21 cellular contexts compared by ENCODE assay signal in the genomic region with DNA sequence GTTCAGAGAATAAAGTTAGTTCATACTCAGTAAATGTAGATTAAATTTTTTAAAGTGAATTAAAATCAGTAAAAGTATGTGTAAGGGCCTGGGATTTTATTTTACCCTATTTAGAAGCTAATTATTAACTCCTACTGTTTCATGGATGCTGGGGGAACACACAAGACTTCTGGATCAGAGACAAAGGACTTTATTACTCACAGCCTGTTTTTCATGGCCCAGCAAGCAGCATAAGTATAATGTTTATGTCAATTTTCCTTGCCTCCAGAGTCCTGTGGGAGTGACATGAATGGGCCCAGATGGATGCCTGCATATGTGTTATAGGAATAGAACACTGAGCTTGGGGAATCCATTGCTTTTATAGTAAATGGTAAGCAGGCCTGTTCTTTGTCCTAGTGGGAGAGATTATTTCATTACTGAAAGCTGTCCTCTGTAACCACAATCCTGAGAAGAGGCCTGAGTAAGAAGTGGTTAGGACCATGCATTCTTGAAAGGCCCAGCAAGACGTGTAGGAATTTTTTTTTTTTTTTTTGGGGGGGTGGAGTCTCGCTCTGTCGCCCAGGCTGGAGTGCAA. TPM values are rescaled to one million over a fixed set of nuclear protein-coding genes. Genes with fewer than 3 reads are reported as not detected.
A peak's percentile ranks its signal among the peaks of the same experiment; 100 is the strongest.
DNase-seq lines count a peak whose midpoint lies in the region; ATAC-seq and TF ChIP-seq lines count a peak whose summit lies in the region.
"Had no signal": no experiment of that assay in that cellular context is flagged by ENCODE, and none has a peak within 500 bp of the region (broad histone marks: within the 10 kb centered on the region; RNA-seq: fewer than 3 reads in every experiment).

No MANE protein-coding gene starts in this region.

- ATAC-seq in IMR-90 (ENCODE audit: low read depth) (peak; percentile 27; the same call in 1 of the 2 replicates), naive B cell (ENCODE audit: low read depth in 2 of 2) (no peak), HG03175 (IDR thresholded peaks at IDR 0.05; ENCODE audit: unreplicated experiment) (no peak)
- no peak for ATAC-seq in stimulated activated effector memory CD8-positive, alpha-beta T cell treated with anti-CD3 and anti-CD28 coated beads, Interleukin-12 subunit alpha, Interleukin-12 subunit beta, amount 100 ng/mL, for 72 hours
- ATAC-seq: body of pancreas had no signal

- H3K36me3 ChIP-seq in IMR-90 (ENCODE audit: control insufficient read depth, insufficient read depth, low read length), result no peaks in the 10 kb centered on the region
- H3K36me3 ChIP-seq: SJSA1 had no signal

- H4K91ac ChIP-seq in IMR-90 (ENCODE audit: insufficient read depth, low read depth, low read length), result no peak overlapping the region

- POLR2A ChIA-PET in IMR-90 (lab: Charles Lee; ENCODE audit: unreplicated experiment), result no interaction called here
- POLR2A ChIA-PET in MCF 10A (lab: Yijun Ruan, JAX), result interaction anchor here (0.6 to 0.8 kb wide), 2 partner anchors 67 to 71 kb away, joined by 4 to 6 read pairs; a partner anchor contains a TSS

- no peak overlapping the region for H2BK5ac ChIP-seq in IMR-90 (ENCODE audit: low read depth, low read length, poor library complexity, severe bottlenecking)

- TF ChIP-seq CTCF in CD14-positive monocyte (IDR thresholded peaks at IDR 0.05) (no peak), IMR-90 (conservative IDR thresholded peaks at IDR 0.05; ENCODE audit: low read depth, low read length) (no peak), brain (conservative IDR thresholded peaks at IDR 0.05) (no peak), MCF 10A (IDR thresholded peaks at IDR 0.05; ENCODE audit: unreplicated experiment) (no peak)

- intact Hi-C loops in CD14-positive monocyte (cut with micrococcal nuclease), result no loop called here
- intact Hi-C loops in IMR-90 (cut with micrococcal nuclease), result no loop called here
- intact Hi-C loops in MCF 10A (cut with micrococcal nuclease), result no loop called here

- H3K27me3 ChIP-seq in IMR-90 (ENCODE audit: control insufficient read depth, insufficient read depth, low read length), result no peaks in the 10 kb centered on the region; the same call in 1 of the 2 replicates
- H3K27me3 ChIP-seq: body of pancreas, SJSA1, tibial artery had no signal

- H3K4me3 ChIP-seq in IMR-90 (ENCODE audit: insufficient read depth, low read depth, low read length), result no peak overlapping the region
- H3K4me3 ChIP-seq: body of pancreas, SJSA1, tibial artery had no signal

- no peak overlapping the region for H3K23ac ChIP-seq in IMR-90 (ENCODE audit: low read depth, low read length)

- H3K14ac ChIP-seq in IMR-90 (replicated peaks; ENCODE audit: low read depth, low read length), result no peak overlapping the region

- H2BK20ac ChIP-seq in IMR-90 (ENCODE audit: low read depth, low read length), result no peak overlapping the region

- no peak overlapping the region for H2AK9ac ChIP-seq in IMR-90 (replicated peaks; ENCODE audit: low read depth, low read length, poor library complexity)

- no peaks in the 10 kb centered on the region for H3K9me3 ChIP-seq in IMR-90 (ENCODE audit: control insufficient read depth, insufficient read depth, low read length)
- H3K9me3 ChIP-seq: body of pancreas, SJSA1, tibial artery had no signal

- DNase-seq in CD14-positive monocyte (ENCODE audit: low spot score) (no peak), IMR-90 (no peak), naive B cell (no peak), MCF 10A (ENCODE audit: unreplicated experiment) (no peak), DMS79 treated with DMSO at 0.1 percent for 48 hours (lab: John Stamatoyannopoulos, UW) (no peak)
- DNase-seq in stimulated activated effector memory CD8-positive, alpha-beta T cell treated with anti-CD3 and anti-CD28 coated beads, Interleukin-12 subunit alpha, Interleukin-12 subunit beta, amount 100 ng/mL, for 72 hours (ENCODE audit: low spot score in 2 of 2), result no peak
- DNase-seq: activated CD4-positive, alpha-beta T cell treated with anti-CD3 and anti-CD28 coated beads, Interleukin-2, amount 50 U/mL, for 1 hour; activated naive CD4-positive, alpha-beta T cell treated with anti-CD3 and anti-CD28 coated beads, Interleukin-2, amount 10 ng/mL, durations not matched to agents 7 days and 5 days; activated T-cell treated with anti-CD3 and anti-CD28 coated beads for 4 hours; body of pancreas; dermis blood vessel endothelial cell; DND-41; islet precursor cell; NCI-H1436; stimulated activated CD4-positive, alpha-beta T cell treated with anti-CD3 and anti-CD28 coated beads, Interleukin-4, amount 100 ng/mL, for 24 hours; stimulated activated CD8-positive, alpha-beta memory T cell treated with anti-CD3 and anti-CD28 coated beads, Interleukin-4, amount 100 ng/mL, for 48 hours; tibial artery had no signal

- no peak overlapping the region for H3K27ac ChIP-seq in IMR-90 (ENCODE audit: insufficient read depth, low read length)
- H3K27ac ChIP-seq: C4-2B, SJSA1, tibial artery had no signal

- no peak for TF ChIP-seq RAD21 in IMR-90 (IDR thresholded peaks at IDR 0.05; ENCODE audit: low read length)

- no peak overlapping the region for H3K9ac ChIP-seq in IMR-90 (ENCODE audit: low read depth, low read length)

- H3K27ac Mint-ChIP-seq in CD14-positive monocyte (peak overlapping the region in 5 of 7 donors; percentile 47 to 94 (median 77)), brain (peak overlapping the region in 4 of 5 experiments; percentile 15 to 91 (median 47)), naive B cell (peak overlapping the region in 5 of 6 donors; percentile 1 to 74 (median 22)), MCF 10A (ENCODE audit: low read depth, unreplicated experiment) (no peak overlapping the region)
- no peak overlapping the region for H3K27ac Mint-ChIP-seq in stimulated activated effector memory CD8-positive, alpha-beta T cell treated with anti-CD3 and anti-CD28 coated beads, Interleukin-12 subunit alpha, Interleukin-12 subunit beta, amount 100 ng/mL, for 72 hours
- H3K27ac Mint-ChIP-seq: activated naive CD4-positive, alpha-beta T cell treated with anti-CD3 and anti-CD28 coated beads, Interleukin-2, amount 10 ng/mL, durations not matched to agents 7 days and 5 days had no signal

- in situ Hi-C loops in IMR-90 (cut with MboI; ENCODE audit: low sequenced_read_pairs), result no loop called here

- H3K27me3 Mint-ChIP-seq in CD14-positive monocyte (ENCODE audit: low read depth in 3 of 3), result no peaks in the 10 kb centered on the region
- no peaks in the 10 kb centered on the region for H3K27me3 Mint-ChIP-seq in brain
- no peaks in the 10 kb centered on the region for H3K27me3 Mint-ChIP-seq in naive B cell
- H3K27me3 Mint-ChIP-seq in MCF 10A (ENCODE audit: insufficient read depth, unreplicated experiment), result no peaks in the 10 kb centered on the region
- H3K27me3 Mint-ChIP-seq: activated naive CD4-positive, alpha-beta T cell treated with anti-CD3 and anti-CD28 coated beads, Interleukin-2, amount 10 ng/mL, durations not matched to agents 7 days and 5 days had no signal

- BruUV-seq in IMR-90 (replicated peaks; lab: Mats Ljungman, UMichigan) (no TSS peak), MCF 10A (replicated peaks; lab: Mats Ljungman, UMichigan) (no TSS peak)

- H4K20me1 ChIP-seq in IMR-90 (ENCODE audit: insufficient read depth, low read length), result no peaks in the 10 kb centered on the region; the same call in 1 of the 2 replicates

- 100% methylated on average over 1 of the region's 3 CpGs; no CpG with 5 or more reads in 1 of the 2 experiments for WGBS in IMR-90 (ENCODE audit: extremely low coverage in 2 of 2, insufficient read length in 1 of 2), 2 experiments

- no peak overlapping the region for H4K5ac ChIP-seq in IMR-90 (ENCODE audit: low read depth, low read length)

- H3K36me3 Mint-ChIP-seq in CD14-positive monocyte (peaks cover 10 to 12% of the 10 kb centered on the region in 2 donors), brain (peaks cover 11% of the 10 kb centered on the region), naive B cell (no peaks in the 10 kb centered on the region), MCF 10A (ENCODE audit: insufficient read depth, unreplicated experiment) (peaks cover 12% of the 10 kb centered on the region)
- peaks cover 7% of the 10 kb centered on the region for H3K36me3 Mint-ChIP-seq in stimulated activated effector memory CD8-positive, alpha-beta T cell treated with anti-CD3 and anti-CD28 coated beads, Interleukin-12 subunit alpha, Interleukin-12 subunit beta, amount 100 ng/mL, for 72 hours

- H2BK120ac ChIP-seq in IMR-90 (ENCODE audit: low read depth, low read length), result no peak overlapping the region

- no peaks in the 10 kb centered on the region for H3K4me1 ChIP-seq in IMR-90 (ENCODE audit: control insufficient read depth, insufficient read depth, low read length)
- H3K4me1 ChIP-seq: SJSA1 had no signal

- no peak overlapping the region for H2AK5ac ChIP-seq in IMR-90 (ENCODE audit: low read depth, low read length)

- H4K8ac ChIP-seq in IMR-90 (ENCODE audit: low read depth in 2 of 2, low read length in 2 of 2), result no peak overlapping the region

- H2BK15ac ChIP-seq in IMR-90 (ENCODE audit: low read depth, low read length), result no peak overlapping the region

- H3K56ac ChIP-seq in IMR-90 (ENCODE audit: extremely low read depth, insufficient read depth, low read length), result no peak overlapping the region

- H3K4me3 Mint-ChIP-seq in CD14-positive monocyte (no peak overlapping the region), brain (no peak overlapping the region), naive B cell (peak overlapping the region in 1 of 8 donors; percentile 42), MCF 10A (ENCODE audit: unreplicated experiment) (no peak overlapping the region)
- no peak overlapping the region for H3K4me3 Mint-ChIP-seq in stimulated activated effector memory CD8-positive, alpha-beta T cell treated with anti-CD3 and anti-CD28 coated beads, Interleukin-12 subunit alpha, Interleukin-12 subunit beta, amount 100 ng/mL, for 72 hours
- H3K4me3 Mint-ChIP-seq: activated naive CD4-positive, alpha-beta T cell treated with anti-CD3 and anti-CD28 coated beads, Interleukin-2, amount 10 ng/mL, durations not matched to agents 7 days and 5 days had no signal

- H3K9me3 Mint-ChIP-seq in CD14-positive monocyte (no peaks in the 10 kb centered on the region), brain (no peaks in the 10 kb centered on the region), naive B cell (no peaks in the 10 kb centered on the region), MCF 10A (ENCODE audit: unreplicated experiment) (no peaks in the 10 kb centered on the region)
- H3K9me3 Mint-ChIP-seq in stimulated activated effector memory CD8-positive, alpha-beta T cell treated with anti-CD3 and anti-CD28 coated beads, Interleukin-12 subunit alpha, Interleukin-12 subunit beta, amount 100 ng/mL, for 72 hours, result no peaks in the 10 kb centered on the region
- H3K9me3 Mint-ChIP-seq: activated naive CD4-positive, alpha-beta T cell treated with anti-CD3 and anti-CD28 coated beads, Interleukin-2, amount 10 ng/mL, durations not matched to agents 7 days and 5 days had no signal

- no peak overlapping the region for H3K4ac ChIP-seq in IMR-90 (ENCODE audit: low read depth, low read length)

- H3K4me1 Mint-ChIP-seq in CD14-positive monocyte (peaks cover 43% of the 10 kb centered on the region), brain (peaks cover 54% of the 10 kb centered on the region), naive B cell (peaks cover 28 to 33% (median 30%) of the 10 kb centered on the region in 3 donors), MCF 10A (ENCODE audit: insufficient read depth, unreplicated experiment) (no peaks in the 10 kb centered on the region)
- H3K4me1 Mint-ChIP-seq in stimulated activated effector memory CD8-positive, alpha-beta T cell treated with anti-CD3 and anti-CD28 coated beads, Interleukin-12 subunit alpha, Interleukin-12 subunit beta, amount 100 ng/mL, for 72 hours, result peaks cover 4% of the 10 kb centered on the region

- CTCF ChIA-PET in IMR-90 (lab: Yijun Ruan, JAX) (no interaction called here), MCF 10A (lab: Yijun Ruan, JAX) (no interaction called here)

- no peak overlapping the region for H2AFZ ChIP-seq in IMR-90 (replicated peaks; ENCODE audit: low read length, poor library complexity)

- no peak for TF ChIP-seq POLR2A in IMR-90 (IDR thresholded peaks at IDR 0.05; ENCODE audit: low read depth, low read length)

- no peak overlapping the region for H3K18ac ChIP-seq in IMR-90 (ENCODE audit: low read depth, low read length)

- H3K9me1 ChIP-seq in IMR-90 (ENCODE audit: insufficient read depth, low read length), result no peaks in the 10 kb centered on the region

- H3K79me1 ChIP-seq in IMR-90 (ENCODE audit: low read depth in 1 of 2, low read length in 2 of 2), result no peaks in the 10 kb centered on the region; a peak in 1 of 4 replicates

- dilution Hi-C loops in IMR-90 (cut with HindIII; ENCODE audit: low sequenced_read_pairs, unreplicated experiment), result no loop called here

- H3K4me2 ChIP-seq in IMR-90 (ENCODE audit: low read depth, low read length), result no peak overlapping the region

RNA-seq across cellular contexts. Expression of a gene that starts 25.5 kb away (rescaled TPM):
- polyA plus RNA-seq in CD14-positive monocyte (1 to 10 TPM; 1.0 to 1.2 TPM), IMR-90 (2012; rRNA removed) (3.0 and 3.1 TPM in 2 replicates), brain (ENCODE audit: insufficient read depth, low read depth, low replicate concordance) (12.2 TPM), naive B cell (ENCODE audit: low read depth in 6 of 6) (1 to 10 TPM in 5 of 6 donors, under 1 TPM in 1; 0.68 to 4.2 (median 1.7) TPM)
- total RNA-seq in IMR-90 (2012; rRNA removed) (4.2 and 4.7 TPM in 2 replicates), MCF 10A (2022) (18.5 and 25.4 TPM in 2 replicates)
- 1.6 and 1.9 TPM in 2 replicates for polyA plus RNA-seq in IMR-90 (2012; cell fraction: cytosol; rRNA removed)
- 1.9 and 3.6 TPM in 2 replicates for polyA plus RNA-seq in IMR-90 (2012; cell fraction: nucleus; rRNA removed; ENCODE audit: low replicate concordance)

Comparison
In these comparisons a context has a peak if more than half of its experiments do, and no peak if none do; other contexts are left out.
1. H3K27ac Mint-ChIP-seq: peak in CD14-positive monocyte (5 of 7), brain (4 of 5) and naive B cell (5 of 6); none in MCF 10A (single experiment) and stimulated activated effector memory CD8-positive, alpha-beta T cell treated with anti-CD3 and anti-CD28 coated beads, Interleukin-12 subunit alpha, Interleukin-12 subunit beta, amount 100 ng/mL, for 72 hours (single experiment).